ENCODE assay signal across 8 cellular contexts in genomic region chr9:113657765-113658564, GRCh38.
DNase-seq lines count a peak whose midpoint lies in the region; ATAC-seq and TF ChIP-seq lines count a peak whose summit lies in the region.

No MANE protein-coding gene starts in this region.

- peaks cover 26% of the 10 kb centered on the region for H3K4me1 Mint-ChIP-seq in brain

- peak; percentile 97 to 98 for TF ChIP-seq CTCF in brain (conservative IDR thresholded peaks at IDR 0.05)

- H3K27ac Mint-ChIP-seq in brain, result peak overlapping the region in 4 of 5 experiments; percentile 38 to 85 (median 64)

- H3K36me3 Mint-ChIP-seq in brain, result no peaks in the 10 kb centered on the region

- H3K27me3 Mint-ChIP-seq in brain, result peaks cover 13% of the 10 kb centered on the region

- peak; percentile 61 for ATAC-seq in HG02938 (IDR thresholded peaks at IDR 0.05; ENCODE audit: unreplicated experiment)

- DNase-seq in SIG-M5 treated with dmso at 0.1 percent for 504 hours (lab: John Stamatoyannopoulos, UW; ENCODE audit: unreplicated experiment) (peak; percentile 69), SIG-M5 (lab: John Stamatoyannopoulos, UW) (no peak), NCI-H2107 treated with DMSO at 0.1 percent for 48 hours (lab: John Stamatoyannopoulos, UW; ENCODE audit: unreplicated experiment) (peak; percentile 49), UCSD-AML1 (lab: John Stamatoyannopoulos, UW; ENCODE audit: unreplicated experiment) (peak; percentile 85), iPS-NIHi11 (ENCODE audit: low spot score) (peak; percentile 90)
- peak; percentile 42 to 72 for DNase-seq in stimulated activated CD4-positive, alpha-beta T cell treated with anti-CD3 and anti-CD28 coated beads, Interleukin-15, amount 100 ng/mL, for 1 hour (ENCODE audit: low read depth in 1 of 2, low spot score in 1 of 2)

- H3K4me3 Mint-ChIP-seq in brain, result peak overlapping the region in 2 of 5 experiments; percentile 30 to 34

- H3K9me3 Mint-ChIP-seq in brain, result peaks cover 0 to 2% (median 1%) of the 10 kb centered on the region in 5 experiments
